11 cellular contexts compared by ENCODE assay signal in genomic region chr6:27288136-27289044, GRCh38. TPM values are rescaled to one million over a fixed set of nuclear protein-coding genes. Genes with fewer than 3 reads are reported as not detected.
DNase-seq lines count a peak whose midpoint lies in the region; ATAC-seq, FAIRE-seq and TF ChIP-seq lines count a peak whose summit lies in the region.
"Had no signal": no experiment of that assay in that cellular context is flagged by ENCODE, and none has a peak within 500 bp of the region (broad histone marks: within the 10 kb centered on the region; RNA-seq: fewer than 3 reads in every experiment).

No MANE protein-coding gene starts in this region.

- H3K23ac ChIP-seq in IMR-90 (ENCODE audit: low read depth, low read length), result no peak overlapping the region

- dilution Hi-C loops in IMR-90 (cut with HindIII; ENCODE audit: low sequenced_read_pairs, unreplicated experiment), result no loop called here

- H3K9me3 ChIP-seq in IMR-90 (ENCODE audit: control insufficient read depth, insufficient read depth, low read length) (peaks cover 2% of the 10 kb centered on the region), Peyer's patch (peaks cover 0 to 5% (median 1%) of the 10 kb centered on the region in 4 donors)

- H3K9me1 ChIP-seq in IMR-90 (ENCODE audit: insufficient read depth, low read length), result no peaks in the 10 kb centered on the region

- no peak overlapping the region for H3K18ac ChIP-seq in IMR-90 (ENCODE audit: low read depth, low read length)

- H3K27ac ChIP-seq in IMR-90 (ENCODE audit: insufficient read depth, low read length) (no peak overlapping the region), Peyer's patch (no peak overlapping the region)
- H3K27ac ChIP-seq: sigmoid colon had no signal

- H3K36me3 ChIP-seq in IMR-90 (ENCODE audit: control insufficient read depth, insufficient read depth, low read length), result no peaks in the 10 kb centered on the region
- no peaks in the 10 kb centered on the region for H3K36me3 ChIP-seq in bronchial epithelial cell (ENCODE audit: control insufficient read depth, insufficient read depth, low read length)
- no peaks in the 10 kb centered on the region for H3K36me3 ChIP-seq in Peyer's patch
- H3K36me3 ChIP-seq: sigmoid colon had no signal

- no peak overlapping the region for H4K5ac ChIP-seq in IMR-90 (ENCODE audit: low read depth, low read length)

- no peak for TF ChIP-seq RAD21 in IMR-90 (IDR thresholded peaks at IDR 0.05; ENCODE audit: low read length)

- peak overlapping the region; percentile 55; the same call in 1 of the 2 replicates for H3K4me2 ChIP-seq in IMR-90 (ENCODE audit: low read depth, low read length)

- H3K56ac ChIP-seq in IMR-90 (ENCODE audit: extremely low read depth, insufficient read depth, low read length), result no peak overlapping the region

- H3K27ac Mint-ChIP-seq in nephron (no peak overlapping the region), immature natural killer cell (no peak overlapping the region)

- no peak for ATAC-seq in IMR-90 (ENCODE audit: low read depth)

- H3K9me3 Mint-ChIP-seq in nephron, result peaks cover 13% of the 10 kb centered on the region
- H3K9me3 Mint-ChIP-seq in immature natural killer cell, result peaks cover 34 to 80% (median 54%) of the 10 kb centered on the region in 6 donors

- TF ChIP-seq CTCF in IMR-90 (conservative IDR thresholded peaks at IDR 0.05; ENCODE audit: low read depth, low read length) (no peak), bronchial epithelial cell (IDR thresholded peaks at IDR 0.05; ENCODE audit: insufficient read depth, low read length, severe bottlenecking) (no peak), nephron (IDR thresholded peaks at IDR 0.05; ENCODE audit: unreplicated experiment in 3 of 3) (no peak), Peyer's patch (IDR thresholded peaks at IDR 0.05) (no peak)

- no peaks in the 10 kb centered on the region for H3K36me3 Mint-ChIP-seq in nephron (ENCODE audit: low read depth)
- peaks cover 9 to 23% (median 17%) of the 10 kb centered on the region in 3 donors for H3K36me3 Mint-ChIP-seq in immature natural killer cell

- peak overlapping the region; percentile 50 to 78 (median 54) for H3K4me3 Mint-ChIP-seq in nephron
- no peak overlapping the region for H3K4me3 Mint-ChIP-seq in immature natural killer cell

- intact Hi-C loops in IMR-90 (cut with micrococcal nuclease), result no loop called here

- no peak for DNase-seq in IMR-90
- DNase-seq in bronchial epithelial cell (ENCODE audit: low read depth), result no peak
- no peak for DNase-seq in KG1 (lab: John Stamatoyannopoulos, UW)
- DNase-seq in immature natural killer cell, result no peak
- no peak for DNase-seq in NAMALWA (ENCODE audit: low spot score)
- DNase-seq in Peyer's patch, result no peak
- DNase-seq: activated CD4-positive, CD25-positive, alpha-beta regulatory T cell treated with anti-CD3 and anti-CD28 coated beads, Interleukin-2, amount 50 U/mL, for 72 hours; DMS79 treated with DMSO at 0.1 percent for 48 hours; sigmoid colon had no signal

- H2BK5ac ChIP-seq in IMR-90 (ENCODE audit: low read depth, low read length, poor library complexity, severe bottlenecking), result no peak overlapping the region

- WGBS in IMR-90 (ENCODE audit: extremely low coverage in 2 of 2, insufficient read length in 1 of 2), 2 experiments, result 3 to 100% methylated on average over 2 to 22 of the region's 33 CpGs

- H2BK20ac ChIP-seq in IMR-90 (ENCODE audit: low read depth, low read length), result no peak overlapping the region

- H3K27me3 Mint-ChIP-seq in nephron (ENCODE audit: low read depth) (peaks cover 100% of the 10 kb centered on the region), immature natural killer cell (ENCODE audit: low read depth in 3 of 3) (peaks cover 58 to 85% (median 82%) of the 10 kb centered on the region in 3 donors)

- no peak overlapping the region for H2AFZ ChIP-seq in IMR-90 (replicated peaks; ENCODE audit: low read length, poor library complexity)

- no peaks in the 10 kb centered on the region for H3K4me1 ChIP-seq in IMR-90 (ENCODE audit: control insufficient read depth, insufficient read depth, low read length)
- H3K4me1 ChIP-seq in Peyer's patch, result no peaks in the 10 kb centered on the region
- H3K4me1 ChIP-seq: sigmoid colon had no signal

- no peak overlapping the region for H2BK120ac ChIP-seq in IMR-90 (ENCODE audit: low read depth, low read length)

- H3K14ac ChIP-seq in IMR-90 (replicated peaks; ENCODE audit: low read depth, low read length), result no peak overlapping the region

- H4K91ac ChIP-seq in IMR-90 (ENCODE audit: insufficient read depth, low read depth, low read length), result no peak overlapping the region

- H2AK9ac ChIP-seq in IMR-90 (replicated peaks; ENCODE audit: low read depth, low read length, poor library complexity), result no peak overlapping the region

- peak; percentile 31 for FAIRE-seq in G401.6 (lab: Jason Lieb, UNC)
- FAIRE-seq in bronchial epithelial cell (lab: Jason Lieb, UNC), result no peak

- H3K27me3 ChIP-seq in IMR-90 (ENCODE audit: control insufficient read depth, insufficient read depth, low read length), result peaks cover 53% of the 10 kb centered on the region
- peaks cover 16% of the 10 kb centered on the region for H3K27me3 ChIP-seq in bronchial epithelial cell (ENCODE audit: control insufficient read depth, insufficient read depth, low read length)
- peaks cover 0 to 43% of the 10 kb centered on the region in 2 donors for H3K27me3 ChIP-seq in Peyer's patch

- no peak overlapping the region for H3K4ac ChIP-seq in IMR-90 (ENCODE audit: low read depth, low read length)

- no peak overlapping the region for H4K8ac ChIP-seq in IMR-90 (ENCODE audit: low read depth in 2 of 2, low read length in 2 of 2)

- H4K20me1 ChIP-seq in IMR-90 (ENCODE audit: insufficient read depth, low read length), result no peaks in the 10 kb centered on the region

- no peak overlapping the region for H2AK5ac ChIP-seq in IMR-90 (ENCODE audit: low read depth, low read length)

- H3K4me1 Mint-ChIP-seq in nephron (peaks cover 20% of the 10 kb centered on the region), immature natural killer cell (peaks cover 0 to 3% of the 10 kb centered on the region in 2 donors)

- no TSS peak for BruUV-seq in IMR-90 (replicated peaks; lab: Mats Ljungman, UMichigan)

- TF ChIP-seq POLR2A in IMR-90 (IDR thresholded peaks at IDR 0.05; ENCODE audit: low read depth, low read length) (no peak), Peyer's patch (IDR thresholded peaks at IDR 0.05) (no peak)

- no peak overlapping the region for H3K9ac ChIP-seq in IMR-90 (ENCODE audit: low read depth, low read length)

- no peak overlapping the region for H2BK15ac ChIP-seq in IMR-90 (ENCODE audit: low read depth, low read length)

- in situ Hi-C loops in IMR-90 (cut with MboI; ENCODE audit: low sequenced_read_pairs), result no loop called here

- POLR2A ChIA-PET in IMR-90 (lab: Charles Lee; ENCODE audit: unreplicated experiment), result no interaction called here

- CTCF ChIA-PET in IMR-90 (lab: Yijun Ruan, JAX), result no interaction called here

- no peaks in the 10 kb centered on the region for H3K79me1 ChIP-seq in IMR-90 (ENCODE audit: low read depth in 1 of 2, low read length in 2 of 2)

- H3K4me3 ChIP-seq in IMR-90 (ENCODE audit: insufficient read depth, low read depth, low read length) (peak overlapping the region; percentile 5; the same call in 1 of the 2 replicates), bronchial epithelial cell (ENCODE audit: low read depth, low read length) (peak overlapping the region; percentile 16), Peyer's patch (no peak overlapping the region)
- H3K4me3 ChIP-seq: sigmoid colon had no signal

TF ChIP-seq in IMR-90, 13 proteins besides CTCF, POLR2A, EP300 and RAD21:
- no peak for TF ChIP-seq RCOR1 (IDR thresholded peaks at IDR 0.05; ENCODE audit: insufficient replicate concordance, low read length)
- TF ChIP-seq MXI1 (IDR thresholded peaks at IDR 0.05; ENCODE audit: borderline replicate concordance, low read depth, low read length), result no peak
- TF ChIP-seq FOS (IDR thresholded peaks at IDR 0.05; ENCODE audit: low read depth, low read length), result no peak
- TF ChIP-seq SMC3 (IDR thresholded peaks at IDR 0.05; ENCODE audit: low read depth, low read length), result no peak
- no peak for TF ChIP-seq RFX5 (IDR thresholded peaks at IDR 0.05; ENCODE audit: low read depth, low read length)
- TF ChIP-seq MAFK (IDR thresholded peaks at IDR 0.05; ENCODE audit: low read depth, low read length), result no peak
- TF ChIP-seq USF2 (IDR thresholded peaks at IDR 0.05; ENCODE audit: low read depth, low read length), result no peak
- no peak for TF ChIP-seq BHLHE40 (IDR thresholded peaks at IDR 0.05; ENCODE audit: low read depth, low read length)
- TF ChIP-seq CEBPB (IDR thresholded peaks at IDR 0.05; ENCODE audit: low read depth, low read length), result no peak
- no peak for TF ChIP-seq MAZ (IDR thresholded peaks at IDR 0.05; ENCODE audit: borderline replicate concordance, low read depth, low read length)

RNA-seq across cellular contexts. Expression of gene POM121L2, which starts 23.7 kb away (rescaled TPM):
- total RNA-seq in IMR-90 (2012; rRNA removed) (not detected in 2 replicates), bronchial epithelial cell (not detected in 2 replicates), Peyer's patch (not detected)
- polyA plus RNA-seq in IMR-90 (2012; rRNA removed) (not detected in 2 replicates), immature natural killer cell (not detected)
- polyA plus RNA-seq in IMR-90 (2012; cell fraction: cytosol; rRNA removed), result not detected in 2 replicates
- not detected in 2 replicates for polyA plus RNA-seq in IMR-90 (2012; cell fraction: nucleus; rRNA removed; ENCODE audit: low replicate concordance)
- total RNA-seq: sigmoid colon had no signal
- polyA plus RNA-seq: sigmoid colon had no signal

RNA-seq across cellular contexts. Expression of gene PRSS16, which starts 40.9 kb away (rescaled TPM):
- total RNA-seq in IMR-90 (2012; rRNA removed), result not detected in 2 replicates
- 0.14 and 0.39 TPM in 2 replicates for polyA plus RNA-seq in IMR-90 (2012; rRNA removed)
- polyA plus RNA-seq in IMR-90 (2012; cell fraction: cytosol; rRNA removed), result 0.22 TPM in 2 replicates
- polyA plus RNA-seq in IMR-90 (2012; cell fraction: nucleus; rRNA removed; ENCODE audit: low replicate concordance), result 0.82 and 1.1 TPM in 2 replicates
- total RNA-seq in bronchial epithelial cell, result 4.5 and 15.1 TPM in 2 replicates
- under 1 TPM in 1 of 3 donors, not detected in 2; 0.39 TPM for polyA plus RNA-seq in immature natural killer cell
- 10 to 100 TPM in 3 of 4 donors, 1 to 10 TPM in 1; 5.0 to 37.1 (median 29.8) TPM for total RNA-seq in Peyer's patch
- total RNA-seq: sigmoid colon had no signal

Comparison
In these comparisons a context has a peak if more than half of its experiments do, and no peak if none do; other contexts are left out.
1. H3K4me3 ChIP-seq: peak in IMR-90 (single experiment) and bronchial epithelial cell (single experiment); none in Peyer's patch (0 of 4).
2. H3K4me3 Mint-ChIP-seq: peak in nephron (3 of 3); none in immature natural killer cell (0 of 5).